3 cellular contexts compared by ENCODE assay signal in the genomic region with DNA sequence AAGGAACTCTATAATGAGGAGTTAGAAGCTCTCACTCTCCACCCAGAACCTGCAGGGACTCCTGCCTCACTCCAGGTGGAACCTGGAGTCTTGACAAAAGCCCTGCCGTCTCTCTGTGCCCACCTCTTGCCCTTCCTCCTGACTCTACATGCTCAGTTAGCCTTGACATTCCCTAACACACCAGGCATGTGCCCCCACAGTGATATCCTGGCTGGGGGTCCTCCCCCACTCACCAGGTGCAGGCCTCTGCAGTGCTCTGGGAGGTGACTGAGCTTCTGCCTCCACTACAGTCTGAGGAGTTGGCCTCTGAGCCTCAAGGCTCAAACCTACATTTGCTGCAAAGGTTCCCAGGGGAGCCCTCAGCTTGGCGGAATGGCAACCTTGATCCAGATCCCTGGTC.
"Had no signal": no experiment of that assay in that cellular context is flagged by ENCODE, and none has a peak within 500 bp of the region (broad histone marks: within the 10 kb centered on the region; RNA-seq: fewer than 3 reads in every experiment).

No MANE protein-coding gene starts in this region.

- DNase-seq: GDM1, GF-D8 had no signal

- ATAC-seq: GM12878 had no signal

- H3K4me3 ChIP-seq: GM12878 had no signal
